ENCODE assay signal across 26 cellular contexts in the genomic region with DNA sequence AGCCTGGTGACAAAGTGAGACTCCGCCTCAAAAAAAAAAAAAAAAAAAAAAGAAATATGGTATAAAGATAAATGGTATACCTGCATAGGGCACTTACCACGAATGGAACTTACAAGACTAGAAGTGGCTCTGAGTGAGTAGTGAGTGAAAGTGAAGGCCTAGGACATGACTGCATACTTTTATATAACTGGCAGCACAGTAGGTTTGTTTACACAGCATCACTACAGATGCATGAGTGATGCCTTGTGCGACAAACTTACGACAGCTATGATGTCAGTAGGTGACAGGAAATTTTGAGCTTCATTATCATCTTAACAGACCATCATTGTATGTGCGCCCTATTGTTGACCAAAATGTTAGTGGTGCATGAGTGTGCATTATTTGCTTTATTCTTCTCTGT.
"Had no signal": no experiment of that assay in that cellular context is flagged by ENCODE, and none has a peak within 500 bp of the region (broad histone marks: within the 10 kb centered on the region; RNA-seq: fewer than 3 reads in every experiment).

No MANE protein-coding gene starts in this region.

- H3K4me3 ChIP-seq: esophagus muscularis mucosa, gastroesophageal sphincter, heart left ventricle, lung, stomach, suprapubic skin, tibial nerve, vagina had no signal

- H3K4me1 ChIP-seq: tibial nerve had no signal

- H3K27ac Mint-ChIP-seq: activated naive CD4-positive, alpha-beta T cell treated with anti-CD3 and anti-CD28 coated beads, Interleukin-2, amount 50 U/mL, for 72 hours; activated T-helper 1 cell treated with anti-CD3 and anti-CD28 coated beads, Interleukin-12 subunit alpha, Interleukin-12 subunit beta, Interleukin-2, Interleukin-4 antibody, amounts not matched to agents 30 ng/mL and 10 ng/mL and 1 ng/mL, durations not matched to agents 14 hours and 24 hours and 36 hours; naive B cell; stimulated activated memory B cell treated with anti-CD40 and anti-IgM and Interleukin-4, amounts not matched to agents 10 μg/mL and 1 μg/mL and 100 μg/mL, for 72 hours; WTC11 had no signal

- H3K4me3 Mint-ChIP-seq: activated T-helper 1 cell treated with anti-CD3 and anti-CD28 coated beads, Interleukin-12 subunit alpha, Interleukin-12 subunit beta, Interleukin-2, Interleukin-4 antibody, amounts not matched to agents 30 ng/mL and 10 ng/mL and 1 ng/mL, durations not matched to agents 14 hours and 24 hours and 36 hours; effector memory CD8-positive, alpha-beta T cell; naive B cell; neural crest cell; stimulated activated memory B cell treated with anti-CD40 and anti-IgM and Interleukin-4, amounts not matched to agents 10 μg/mL and 1 μg/mL and 100 μg/mL, for 72 hours; WTC11 had no signal

- H3K27ac ChIP-seq: esophagus muscularis mucosa, gastroesophageal sphincter, heart left ventricle, stomach, suprapubic skin, tibial nerve, vagina had no signal

- H3K9me3 ChIP-seq: esophagus muscularis mucosa, gastroesophageal sphincter, heart left ventricle, stomach, suprapubic skin, tibial nerve, vagina had no signal

- H3K4me1 Mint-ChIP-seq: neural crest cell, WTC11 had no signal

- FAIRE-seq: astrocyte, small intestine had no signal

- ATAC-seq: activated naive CD4-positive, alpha-beta T cell treated with anti-CD3 and anti-CD28 coated beads, Interleukin-2, amount 50 U/mL, for 72 hours; effector memory CD8-positive, alpha-beta T cell; gastroesophageal sphincter; heart left ventricle; left cardiac atrium; sciatic nerve; stimulated activated memory B cell treated with anti-CD40 and anti-IgM and Interleukin-4, amounts not matched to agents 10 μg/mL and 1 μg/mL and 100 μg/mL, for 72 hours; WTC11 had no signal

- H3K27me3 ChIP-seq: esophagus muscularis mucosa, gastroesophageal sphincter, heart left ventricle, stomach, suprapubic skin, tibial nerve, vagina had no signal

- H3K27me3 Mint-ChIP-seq: effector memory CD8-positive, alpha-beta T cell; naive B cell; stimulated activated memory B cell treated with anti-CD40 and anti-IgM and Interleukin-4, amounts not matched to agents 10 μg/mL and 1 μg/mL and 100 μg/mL, for 72 hours had no signal

- DNase-seq: activated CD4-positive, alpha-beta T cell treated with anti-CD3 and anti-CD28 coated beads, Interleukin-2, amount 50 U/mL, for 48 hours; activated gamma-delta T cell; central memory CD4-positive, alpha-beta T cell; effector memory CD8-positive, alpha-beta T cell; heart left ventricle; islet precursor cell; left cardiac atrium; naive B cell; occipital lobe; small intestine; stimulated activated CD4-positive, alpha-beta T cell treated with anti-CD3 and anti-CD28 coated beads, Interleukin-2, amount 100 ng/mL, for 24 hours; stomach; T-helper 9 cell had no signal

- H3K9me3 Mint-ChIP-seq: activated naive CD4-positive, alpha-beta T cell treated with anti-CD3 and anti-CD28 coated beads, Interleukin-2, amount 50 U/mL, for 72 hours; activated T-helper 1 cell treated with anti-CD3 and anti-CD28 coated beads, Interleukin-12 subunit alpha, Interleukin-12 subunit beta, Interleukin-2, Interleukin-4 antibody, amounts not matched to agents 30 ng/mL and 10 ng/mL and 1 ng/mL, durations not matched to agents 14 hours and 24 hours and 36 hours; effector memory CD8-positive, alpha-beta T cell; naive B cell; neural crest cell; stimulated activated memory B cell treated with anti-CD40 and anti-IgM and Interleukin-4, amounts not matched to agents 10 μg/mL and 1 μg/mL and 100 μg/mL, for 72 hours; WTC11 had no signal
